Comparison of ENCODE assay signal across 12 cellular contexts in the genomic region with DNA sequence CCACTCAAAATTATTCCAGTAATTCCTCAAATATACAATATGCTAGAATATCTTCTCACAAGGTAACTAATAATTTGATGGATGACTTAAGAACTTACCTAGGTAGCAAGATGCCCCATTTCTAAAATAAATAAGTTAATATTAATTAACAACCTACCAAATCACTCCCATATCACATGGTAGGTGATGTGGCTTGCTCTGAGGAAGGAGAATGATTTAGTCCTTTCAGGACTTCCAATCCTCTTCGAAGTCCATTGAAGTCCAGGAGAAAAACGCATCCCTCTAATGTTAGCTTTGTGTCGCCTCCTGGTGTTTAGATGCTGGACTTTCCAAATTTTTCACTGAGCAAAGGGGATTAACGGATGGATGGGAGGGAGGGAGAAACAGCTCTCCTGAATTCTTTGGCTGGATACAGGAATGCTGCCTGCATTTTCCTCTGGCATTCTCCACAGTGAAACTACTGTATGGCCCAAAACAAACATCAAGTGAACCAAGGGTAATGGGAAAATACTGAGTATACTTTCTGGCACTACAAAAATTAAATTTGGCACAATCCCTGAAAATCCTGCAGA. TPM values are rescaled to one million over a fixed set of nuclear protein-coding genes. Genes with fewer than 3 reads are reported as not detected.
DNase-seq lines count a peak whose midpoint lies in the region; ATAC-seq and TF ChIP-seq lines count a peak whose summit lies in the region.
"Had no signal": no experiment of that assay in that cellular context is flagged by ENCODE, and none has a peak within 500 bp of the region (broad histone marks: within the 10 kb centered on the region; RNA-seq: fewer than 3 reads in every experiment).

No MANE protein-coding gene starts in this region.

- no peaks in the 10 kb centered on the region for H3K27me3 ChIP-seq in PC-3 (ENCODE audit: low read length)
- H3K27me3 ChIP-seq in transverse colon = no peaks in the 10 kb centered on the region

- H3K4me2 ChIP-seq in PC-3 (ENCODE audit: low read length) = no peak overlapping the region

- TF ChIP-seq POLR2A in transverse colon (IDR thresholded peaks at IDR 0.05) = no peak

- no peak for TF ChIP-seq EP300 in transverse colon (IDR thresholded peaks at IDR 0.05; ENCODE audit: low read depth)

- 60 to 73% methylated on average over 1 to 4 of the region's 4 CpGs for WGBS in transverse colon (ENCODE audit: low coverage in 1 of 2), 2 donors

- BruUV-seq in PC-3 (replicated peaks; lab: Mats Ljungman, UMichigan) = no TSS peak

- no peaks in the 10 kb centered on the region for H3K9me2 ChIP-seq in PC-3 (replicated peaks; ENCODE audit: low read length)

- H3K27me3 Mint-ChIP-seq in immature natural killer cell (ENCODE audit: low read depth in 3 of 3) = peaks cover 0 to 3% (median 2%) of the 10 kb centered on the region in 3 donors
- H3K27me3 Mint-ChIP-seq: activated CD4-positive, alpha-beta T cell treated with anti-CD3 and anti-CD28 coated beads, Interleukin-2, amount 10 ng/mL, durations not matched to agents 24 days and 14 days had no signal

- H3K4me3 Mint-ChIP-seq in immature natural killer cell = no peak overlapping the region
- H3K4me3 Mint-ChIP-seq: activated CD4-positive, alpha-beta T cell treated with anti-CD3 and anti-CD28 coated beads, Interleukin-2, amount 10 ng/mL, durations not matched to agents 24 days and 14 days had no signal

- H3K36me3 ChIP-seq in PC-3 (ENCODE audit: low read depth, low read length) = no peaks in the 10 kb centered on the region
- no peaks in the 10 kb centered on the region for H3K36me3 ChIP-seq in transverse colon

- peak; percentile 48 for TF ChIP-seq CTCF in PC-3 (conservative IDR thresholded peaks at IDR 0.05; ENCODE audit: low read depth, low read length)
- TF ChIP-seq CTCF in fibroblast of pulmonary artery (IDR thresholded peaks at IDR 0.05; ENCODE audit: low read length, missing control alignments) = peak; percentile 24
- TF ChIP-seq CTCF in transverse colon (IDR thresholded peaks at IDR 0.05) = peak in 2 of 5 experiments; percentile 11 to 21

- H3K4me3 ChIP-seq in PC-3 (ENCODE audit: low read length) = no peak overlapping the region
- H3K4me3 ChIP-seq in fibroblast of pulmonary artery (replicated peaks; ENCODE audit: low read depth, low read length) = no peak overlapping the region
- no peak overlapping the region for H3K4me3 ChIP-seq in transverse colon

- POLR2A ChIA-PET in PC-3 (lab: Charles Lee; ENCODE audit: unreplicated experiment) = no interaction called here

- no peaks in the 10 kb centered on the region for H3K79me2 ChIP-seq in PC-3 (ENCODE audit: low read length)

- intact Hi-C loops in PC-3 (cut with micrococcal nuclease) (loop anchor here (2.0 kb wide), 1 partner anchor 136 kb away; no protein-coding TSS in a partner anchor), sciatic nerve (cut with DNase I) (loop anchor here (10.0 kb wide), 1 partner anchor 132 kb away; no protein-coding TSS in a partner anchor), transverse colon (cut with DNase I; ENCODE audit: low total_unique reads) (no loop called here)

- no peak overlapping the region for H3K9ac ChIP-seq in PC-3 (ENCODE audit: low read length)

- DNase-seq in DMS53 (lab: John Stamatoyannopoulos, UW) (peak; percentile 5), DMS53 treated with DMSO at 0.1 percent for 48 hours (lab: John Stamatoyannopoulos, UW; ENCODE audit: unreplicated experiment) (no peak), PC-3 (peak; percentile 36), fibroblast of pulmonary artery (ENCODE audit: low read depth) (peak; percentile 44), sciatic nerve (ENCODE audit: low spot score) (no peak), NCI-H1436 (lab: John Stamatoyannopoulos, UW) (no peak), immature natural killer cell (no peak), transverse colon (no peak)
- DNase-seq: activated CD4-positive, alpha-beta T cell treated with anti-CD3 and anti-CD28 coated beads, Interleukin-2, amount 10 ng/mL, durations not matched to agents 24 days and 14 days; activated naive CD4-positive, alpha-beta T cell treated with anti-CD3 and anti-CD28 coated beads, Interleukin-2, amount 50 U/mL, for 16 hours; NCI-H1436 treated with DMSO at 0.1 percent for 48 hours; RPMI8226 had no signal

- H3K36me3 Mint-ChIP-seq in immature natural killer cell = no peaks in the 10 kb centered on the region

- ATAC-seq in PC-3 = no peak; the same call in 1 of the 2 replicates
- peak; percentile 68 for ATAC-seq in sciatic nerve

- in situ Hi-C loops in transverse colon (cut with MboI; ENCODE audit: low pct_ligation_motif_present in 1 of 4, low pct_unique_long_range_greater_than_20kb in 1 of 4, low sequenced_read_pairs in 3 of 4) = loop anchor here in 1 of 4 donors (25.0 kb wide), 1 partner anchor 96 kb away; no protein-coding TSS in a partner anchor

- no peaks in the 10 kb centered on the region for H3K4me1 Mint-ChIP-seq in immature natural killer cell
- H3K4me1 Mint-ChIP-seq: activated CD4-positive, alpha-beta T cell treated with anti-CD3 and anti-CD28 coated beads, Interleukin-2, amount 10 ng/mL, durations not matched to agents 24 days and 14 days had no signal

- H3K9me3 ChIP-seq in PC-3 (ENCODE audit: low read length) (no peaks in the 10 kb centered on the region), transverse colon (no peaks in the 10 kb centered on the region)

- no peak overlapping the region for H3K27ac Mint-ChIP-seq in immature natural killer cell
- H3K27ac Mint-ChIP-seq: activated CD4-positive, alpha-beta T cell treated with anti-CD3 and anti-CD28 coated beads, Interleukin-2, amount 10 ng/mL, durations not matched to agents 24 days and 14 days had no signal

- H3K27ac ChIP-seq in PC-3 (ENCODE audit: low read length) = peak overlapping the region; percentile 65
- no peak overlapping the region for H3K27ac ChIP-seq in transverse colon

- H4K20me1 ChIP-seq in PC-3 (ENCODE audit: low read length) = no peaks in the 10 kb centered on the region

- H3K4me1 ChIP-seq in PC-3 (ENCODE audit: insufficient read depth, low read length) = peaks cover 38% of the 10 kb centered on the region
- H3K4me1 ChIP-seq in transverse colon = peaks cover 9 to 25% (median 11%) of the 10 kb centered on the region in 4 donors

- no peaks in the 10 kb centered on the region for H3F3A ChIP-seq in PC-3 (ENCODE audit: low read length, unreplicated experiment)

- CTCF ChIA-PET in PC-3 (lab: Charles Lee) = no interaction called here

- H2AFZ ChIP-seq in PC-3 (ENCODE audit: low read length) = no peak overlapping the region

- H3K9me3 Mint-ChIP-seq in immature natural killer cell = peaks cover 0 to 3% (median under 1%) of the 10 kb centered on the region in 6 donors
- H3K9me3 Mint-ChIP-seq: activated CD4-positive, alpha-beta T cell treated with anti-CD3 and anti-CD28 coated beads, Interleukin-2, amount 10 ng/mL, durations not matched to agents 24 days and 14 days had no signal

RNA-seq across cellular contexts. Expression of gene PRICKLE2, which starts 58.6 kb away (rescaled TPM):
- total RNA-seq in PC-3 (2014; rRNA removed) (0.46 and 1.8 TPM in 2 replicates), sciatic nerve (34.0 TPM), transverse colon (10 to 100 TPM in 3 of 4 donors, 1 to 10 TPM in 1; 8.5 to 38.4 (median 17.4) TPM)
- polyA plus RNA-seq in immature natural killer cell = under 1 TPM; 0.19 to 0.64 (median 0.43) TPM
- total RNA-seq: activated CD4-positive, alpha-beta T cell treated with anti-CD3 and anti-CD28 coated beads, Interleukin-2, amount 10 ng/mL, durations not matched to agents 24 days and 14 days had no signal

Comparison
In these comparisons a context has a peak if more than half of its experiments do, and no peak if none do; other contexts are left out.
1. DNase-seq: peak in DMS53 (single experiment), PC-3 (single experiment) and fibroblast of pulmonary artery (single experiment); none in DMS53 treated with DMSO at 0.1 percent for 48 hours (single experiment), sciatic nerve (single experiment), NCI-H1436 (single experiment), immature natural killer cell (0 of 3) and transverse colon (single experiment).